18 cellular contexts compared by ENCODE assay signal in the genomic region with DNA sequence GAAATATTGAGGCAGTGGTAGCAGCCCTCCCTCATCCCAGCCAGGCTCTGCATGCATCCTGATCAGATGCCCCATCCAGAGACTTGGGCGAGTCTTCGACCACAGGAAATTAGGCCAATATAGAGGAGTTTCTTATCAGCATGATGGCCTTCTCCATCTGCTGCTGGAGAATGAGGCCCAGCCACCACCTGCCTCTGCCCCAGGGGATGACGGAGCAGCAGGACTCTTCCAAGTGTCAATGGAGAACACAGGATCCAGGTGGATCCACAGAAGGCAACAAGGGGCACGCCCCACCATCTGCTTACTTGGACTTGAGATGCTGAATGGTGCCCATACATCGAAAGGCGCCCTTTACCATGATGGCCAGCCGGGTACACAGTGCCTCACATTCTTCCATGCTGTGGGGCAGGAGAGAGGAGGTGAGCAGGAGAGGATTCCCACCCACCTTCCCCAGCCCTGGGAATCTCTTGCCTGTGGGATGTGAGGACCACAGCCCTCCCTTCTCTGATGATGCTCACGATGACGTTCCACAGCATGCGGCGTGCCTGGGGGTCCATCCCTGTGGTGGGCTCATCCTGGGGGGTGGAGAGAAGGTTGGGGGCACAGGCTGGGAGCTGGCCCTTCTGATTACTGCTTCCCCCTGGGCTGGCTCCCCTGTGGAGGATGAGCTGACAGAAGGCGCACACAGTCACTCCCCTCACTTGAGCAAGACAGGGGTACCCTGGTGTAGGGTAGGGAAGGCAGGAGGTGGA.
"Had no signal": no experiment of that assay in that cellular context is flagged by ENCODE, and none has a peak within 500 bp of the region (broad histone marks: within the 10 kb centered on the region; RNA-seq: fewer than 3 reads in every experiment).

No MANE protein-coding gene starts in this region.

- H3K4me1 ChIP-seq: adrenal gland, tibial artery had no signal

- H3K36me3 ChIP-seq: adrenal gland, cardiac muscle cell, neutrophil, tibial artery had no signal

- H3K27me3 ChIP-seq: cardiac muscle cell, hepatocyte, neutrophil, tibial artery had no signal

- H2AFZ ChIP-seq: hepatocyte had no signal

- H3K27ac ChIP-seq: adrenal gland, cardiac muscle cell, hepatocyte, neutrophil, tibial artery had no signal

- H3K9me3 Mint-ChIP-seq: activated CD4-positive, alpha-beta memory T cell treated with anti-CD3 and anti-CD28 coated beads for 36 hours; activated naive CD4-positive, alpha-beta T cell treated with anti-CD3 and anti-CD28 coated beads, Interleukin-2, amount 50 U/mL, for 24 hours; activated T-cell treated with anti-CD3 and anti-CD28 coated beads, Interleukin-2, amount 50 U/mL, for 4 hours; naive thymus-derived CD8-positive, alpha-beta T cell; stimulated activated memory B cell treated with anti-CD40 and anti-IgM and Interleukin-4, amounts not matched to agents 10 μg/mL and 1 μg/mL and 100 μg/mL, for 72 hours; T-cell had no signal

- H3K36me3 Mint-ChIP-seq: activated CD4-positive, alpha-beta memory T cell treated with anti-CD3 and anti-CD28 coated beads for 36 hours; activated naive CD4-positive, alpha-beta T cell treated with anti-CD3 and anti-CD28 coated beads, Interleukin-2, amount 50 U/mL, for 24 hours; naive thymus-derived CD8-positive, alpha-beta T cell; stimulated activated memory B cell treated with anti-CD40 and anti-IgM and Interleukin-4, amounts not matched to agents 10 μg/mL and 1 μg/mL and 100 μg/mL, for 72 hours; T-cell had no signal

- H3K79me2 ChIP-seq: hepatocyte had no signal

- H3K4me3 ChIP-seq: adrenal gland, cardiac muscle cell, hepatocyte, tibial artery had no signal

- H3K4me2 ChIP-seq: hepatocyte had no signal

- H3K9me3 ChIP-seq: adrenal gland, neutrophil, tibial artery had no signal

- DNase-seq: activated CD4-positive, alpha-beta memory T cell treated with anti-CD3 and anti-CD28 coated beads for 36 hours; activated CD4-positive, alpha-beta T cell treated with anti-CD3 and anti-CD28 coated beads for 36 hours; activated effector memory CD4-positive, alpha-beta T cell treated with anti-CD3 and anti-CD28 coated beads, Interleukin-2, amount 50 U/mL, for 16 hours; activated T-cell treated with anti-CD3 and anti-CD28 coated beads, Interleukin-2, amount 50 U/mL, for 4 hours; adrenal gland; islet precursor cell; mammary epithelial cell; naive thymus-derived CD8-positive, alpha-beta T cell; retina; stimulated activated CD4-positive, alpha-beta T cell treated with anti-CD3 and anti-CD28 coated beads, Interleukin-2, amount 100 ng/mL, for 48 hours; T-cell; T-helper 9 cell; tibial artery had no signal

- H3K27ac Mint-ChIP-seq: activated CD4-positive, alpha-beta memory T cell treated with anti-CD3 and anti-CD28 coated beads for 36 hours; activated CD4-positive, alpha-beta T cell treated with anti-CD3 and anti-CD28 coated beads for 36 hours; activated naive CD4-positive, alpha-beta T cell treated with anti-CD3 and anti-CD28 coated beads, Interleukin-2, amount 50 U/mL, for 24 hours; naive thymus-derived CD8-positive, alpha-beta T cell; stimulated activated memory B cell treated with anti-CD40 and anti-IgM and Interleukin-4, amounts not matched to agents 10 μg/mL and 1 μg/mL and 100 μg/mL, for 72 hours; T-cell had no signal

- H3K4me1 Mint-ChIP-seq: activated CD4-positive, alpha-beta T cell treated with anti-CD3 and anti-CD28 coated beads for 36 hours; naive thymus-derived CD8-positive, alpha-beta T cell; stimulated activated memory B cell treated with anti-CD40 and anti-IgM and Interleukin-4, amounts not matched to agents 10 μg/mL and 1 μg/mL and 100 μg/mL, for 72 hours; T-cell had no signal

- H3K4me3 Mint-ChIP-seq: activated CD4-positive, alpha-beta memory T cell treated with anti-CD3 and anti-CD28 coated beads for 36 hours; activated CD4-positive, alpha-beta T cell treated with anti-CD3 and anti-CD28 coated beads for 36 hours; activated naive CD4-positive, alpha-beta T cell treated with anti-CD3 and anti-CD28 coated beads, Interleukin-2, amount 50 U/mL, for 24 hours; activated T-cell treated with anti-CD3 and anti-CD28 coated beads, Interleukin-2, amount 50 U/mL, for 4 hours; naive thymus-derived CD8-positive, alpha-beta T cell; stimulated activated memory B cell treated with anti-CD40 and anti-IgM and Interleukin-4, amounts not matched to agents 10 μg/mL and 1 μg/mL and 100 μg/mL, for 72 hours; T-cell had no signal

- ATAC-seq: activated CD4-positive, alpha-beta T cell treated with anti-CD3 and anti-CD28 coated beads for 36 hours; activated T-cell treated with anti-CD3 and anti-CD28 coated beads, Interleukin-2, amount 50 U/mL, for 4 hours; naive thymus-derived CD8-positive, alpha-beta T cell; T-cell had no signal
